ENCODE assay signal across 8 cellular contexts in genomic region chr1:39258146-39258924, GRCh38. TPM values are rescaled to one million over a fixed set of nuclear protein-coding genes. Genes with fewer than 3 reads are reported as not detected.
DNase-seq lines count a peak whose midpoint lies in the region; ATAC-seq and TF ChIP-seq lines count a peak whose summit lies in the region.

No MANE protein-coding gene starts in this region.

- CTCF ChIA-PET in BJ (lab: Yijun Ruan, JAX) = interaction anchor here (0.6 to 4.7 kb wide), 29 partner anchors 10 to 191 kb away, joined by 3 to 85 read pairs (median 4); partner anchors contain the start of gene MACF1

- H3K27ac Mint-ChIP-seq in HFFc6 (peak overlapping the region; percentile 67), endothelial cell (ENCODE audit: unreplicated experiment) (no peak overlapping the region)

- no peaks in the 10 kb centered on the region for H3K36me3 ChIP-seq in BJ (ENCODE audit: control insufficient read depth, insufficient read depth, low read length)

- DNase-seq in BJ (ENCODE audit: low read depth) (peak; percentile 3), HFFc6 (peak; percentile 51), NOMO-1 treated with DMSO at 0.1 percent for 48 hours (lab: John Stamatoyannopoulos, UW; ENCODE audit: unreplicated experiment) (peak; percentile 18), endothelial cell (ENCODE audit: low spot score) (peak; percentile 72), midbrain (lab: John Stamatoyannopoulos, UW) (peak; percentile 72)
- peak; percentile 35 for DNase-seq in activated CD8-positive, alpha-beta memory T cell treated with anti-CD3 and anti-CD28 coated beads, Interleukin-2, amount 50 U/mL, for 1 hour (ENCODE audit: extremely low read depth)
- peak; percentile 43 for DNase-seq in stimulated activated CD8-positive, alpha-beta memory T cell treated with anti-CD3 and anti-CD28 coated beads, Interleukin-7, amount 100 ng/mL, for 24 hours (ENCODE audit: low read depth)

- TF ChIP-seq CTCF in BJ (IDR thresholded peaks at IDR 0.05; ENCODE audit: insufficient read depth, low read depth, low read length) (peak; percentile 85), HFFc6 (IDR thresholded peaks at IDR 0.05) (peak; percentile 95), endothelial cell (IDR thresholded peaks at IDR 0.05; ENCODE audit: unreplicated experiment) (peak; percentile 71)

- ATAC-seq in GM18519 (IDR thresholded peaks at IDR 0.05; ENCODE audit: low FRiP score, unreplicated experiment) = no peak

- POLR2A ChIA-PET in BJ (lab: Charles Lee) = interaction anchor here (0.5 kb wide), 1 partner anchor 54 kb away, joined by 3 read pairs; the partner anchor contains the start of gene MACF1

- H3K4me1 Mint-ChIP-seq in HFFc6 (ENCODE audit: low read depth) = peaks cover 24% of the 10 kb centered on the region
- H3K4me1 Mint-ChIP-seq in endothelial cell (ENCODE audit: unreplicated experiment) = no peaks in the 10 kb centered on the region

- H3K4me3 ChIP-seq in BJ (ENCODE audit: low read depth, low read length) = no peak overlapping the region

- H3K27me3 Mint-ChIP-seq in HFFc6 (ENCODE audit: insufficient read depth) (no peaks in the 10 kb centered on the region), endothelial cell (ENCODE audit: unreplicated experiment) (peaks cover under 1% of the 10 kb centered on the region)

- no peak overlapping the region for H3K4me3 Mint-ChIP-seq in HFFc6
- peak overlapping the region; percentile 39 for H3K4me3 Mint-ChIP-seq in endothelial cell (ENCODE audit: unreplicated experiment)

- no peaks in the 10 kb centered on the region for H3K9me3 Mint-ChIP-seq in HFFc6
- H3K9me3 Mint-ChIP-seq in endothelial cell (ENCODE audit: unreplicated experiment) = no peaks in the 10 kb centered on the region

- no peaks in the 10 kb centered on the region for H3K27me3 ChIP-seq in BJ (ENCODE audit: control insufficient read depth, insufficient read depth, low read length)

- H3K36me3 Mint-ChIP-seq in HFFc6 (ENCODE audit: low read depth) (no peaks in the 10 kb centered on the region), endothelial cell (ENCODE audit: low read depth, unreplicated experiment) (peaks cover 4% of the 10 kb centered on the region)

RNA-seq across cellular contexts. Expression of gene MACF1, which starts 53.8 kb away (rescaled TPM):
- 57.3 and 82.2 TPM in 2 replicates for polyA plus RNA-seq in BJ (2011; rRNA removed)
- polyA minus RNA-seq in BJ (2011; rRNA and poly(A)+ RNA removed) = 229 and 264 TPM in 2 replicates
- 100 to 1,000 TPM; 201 to 308 (median 223) TPM for total RNA-seq in HFFc6 (2021; fragmentation: NEBNext Ultra II Directional; extraction: Animal tissue kit (Norgen Biotek cat#: 25700))
- total RNA-seq in endothelial cell (ENCODE audit: unreplicated experiment) = 511 TPM

Comparison
In these comparisons a context has a peak if more than half of its experiments do, and no peak if none do; other contexts are left out.
1. DNase-seq: peak in every context shown above with its lines; median percentile 72 in endothelial cell; 72 in midbrain; 51 in HFFc6; 43 in stimulated activated CD8-positive, alpha-beta memory T cell treated with anti-CD3 and anti-CD28 coated beads, Interleukin-7, amount 100 ng/mL, for 24 hours; 35 in activated CD8-positive, alpha-beta memory T cell treated with anti-CD3 and anti-CD28 coated beads, Interleukin-2, amount 50 U/mL, for 1 hour; 18 in NOMO-1 treated with DMSO at 0.1 percent for 48 hours; 3 in BJ.